In genomic region chr1:153658400-153659174, GRCh38 we compare ENCODE assay signal across 8 cellular contexts. TPM values are rescaled to one million over a fixed set of nuclear protein-coding genes. Genes with fewer than 3 reads are reported as not detected.
DNase-seq lines count a peak whose midpoint lies in the region; ATAC-seq and TF ChIP-seq lines count a peak whose summit lies in the region.

A gene with protein sequence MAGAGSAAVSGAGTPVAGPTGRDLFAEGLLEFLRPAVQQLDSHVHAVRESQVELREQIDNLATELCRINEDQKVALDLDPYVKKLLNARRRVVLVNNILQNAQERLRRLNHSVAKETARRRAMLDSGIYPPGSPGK (plus strand): TSS chr1:153658703. CDS start chr1:153658744, 41 bp downstream.

- peak within 1 kb of the TSS; percentile 76 for H3K4me3 ChIP-seq in GM12865 (ENCODE audit: low read depth, low read length)
- peak within 1 kb of the TSS; percentile 93 for H3K4me3 ChIP-seq in trophoblast cell (ENCODE audit: low read depth, low read length)
- peak within 1 kb of the TSS; percentile 46 to 79 (median 72) for H3K4me3 ChIP-seq in tibial nerve

- H3K18ac ChIP-seq in trophoblast cell (ENCODE audit: low read length) = peak within 1 kb of the TSS; percentile 91

- H2BK12ac ChIP-seq in trophoblast cell (ENCODE audit: low read length) = no peak within 1 kb of the TSS

- peaks cover 3% of the 10 kb centered on the region for H3K79me1 ChIP-seq in trophoblast cell (ENCODE audit: low read length)

- peak within 1 kb of the TSS; percentile 42 for H3K4ac ChIP-seq in trophoblast cell (ENCODE audit: low read depth, low read length)

- TF ChIP-seq EP300 in tibial nerve (IDR thresholded peaks at IDR 0.05) = peak; percentile 90 to 93

- WGBS in trophoblast cell (ENCODE audit: extremely low coverage, insufficient coverage, insufficient read length) = no CpG with 5 or more reads among the region's 53 CpGs
- WGBS in tibial nerve, 2 donors = 3% methylated on average over 45 to 50 of the region's 53 CpGs

- H3K14ac ChIP-seq in trophoblast cell (ENCODE audit: low read length) = peak within 1 kb of the TSS; percentile 63

- peak; percentile 91 for DNase-seq in GM12865 (ENCODE audit: low read depth)
- DNase-seq in NCI-H128 (lab: John Stamatoyannopoulos, UW; ENCODE audit: unreplicated experiment) = peak; percentile 77
- DNase-seq in SW480 (ENCODE audit: low spot score) = peak; percentile 83
- DNase-seq in activated naive CD8-positive, alpha-beta T cell treated with anti-CD3 and anti-CD28 coated beads, Interleukin-2, amount 50 U/mL, for 16 hours (ENCODE audit: low read depth, low spot score) = peak; percentile 81
- DNase-seq in Right ventricle myocardium inferior (ENCODE audit: missing footprints) = peak; percentile 95
- peak; percentile 71 to 82 for DNase-seq in trophoblast cell
- peak; percentile 82 to 88 for DNase-seq in tibial nerve (ENCODE audit: low spot score in 2 of 2)

- H3K79me2 ChIP-seq in trophoblast cell (ENCODE audit: control insufficient read depth, insufficient read depth, low read length, poor library complexity) = peaks cover 3% of the 10 kb centered on the region

- peak within 1 kb of the TSS; percentile 55 for H3K27ac ChIP-seq in trophoblast cell (ENCODE audit: low read depth, low read length)
- peak within 1 kb of the TSS; percentile 90 to 99 (median 92) for H3K27ac ChIP-seq in tibial nerve

- peak within 1 kb of the TSS; percentile 80 for H2AFZ ChIP-seq in trophoblast cell (ENCODE audit: insufficient read depth, low read length, poor library complexity)

- H3K9me3 ChIP-seq in trophoblast cell (ENCODE audit: insufficient read depth, low read depth, low read length) (no peaks in the 10 kb centered on the region), tibial nerve (no peaks in the 10 kb centered on the region)

- H2AK5ac ChIP-seq in trophoblast cell (ENCODE audit: low read length) = no peak within 1 kb of the TSS

- H3K27me3 ChIP-seq in trophoblast cell (ENCODE audit: insufficient read depth, low read length) (no peaks in the 10 kb centered on the region), tibial nerve (no peaks in the 10 kb centered on the region)

- ATAC-seq in HG02678 (IDR thresholded peaks at IDR 0.05; ENCODE audit: unreplicated experiment) = peak; percentile 93
- peak; percentile 99 for ATAC-seq in Right ventricle myocardium inferior

- peak within 1 kb of the TSS; percentile 83 for H4K12ac ChIP-seq in trophoblast cell (ENCODE audit: low read depth, low read length)

- H4K8ac ChIP-seq in trophoblast cell (ENCODE audit: low read depth, low read length) = peak within 1 kb of the TSS; percentile 93

- TF ChIP-seq CTCF in GM12865 (IDR thresholded peaks at IDR 0.05; ENCODE audit: insufficient read depth, low read depth, low read length, missing control alignments) (no peak), tibial nerve (IDR thresholded peaks at IDR 0.05) (peak in 4 of 5 experiments; percentile 18 to 58 (median 25))

- no peak within 1 kb of the TSS for H3K23ac ChIP-seq in trophoblast cell (ENCODE audit: low read length)

- peak within 1 kb of the TSS; percentile 82 for H4K91ac ChIP-seq in trophoblast cell (ENCODE audit: low read depth, low read length)

- peak within 1 kb of the TSS; percentile 91 for H2BK120ac ChIP-seq in trophoblast cell (ENCODE audit: insufficient read depth, low read length, poor library complexity)

- peak within 1 kb of the TSS; percentile 93 for H3K4me2 ChIP-seq in trophoblast cell (ENCODE audit: low read length)

- peak within 1 kb of the TSS; percentile 93 for H3K9ac ChIP-seq in trophoblast cell (ENCODE audit: low read length)

- TF ChIP-seq POLR2A in tibial nerve (IDR thresholded peaks at IDR 0.05) = peak in 1 of 2 donors; percentile 65

- intact Hi-C loops in Right ventricle myocardium inferior (cut with DNase I) = loop anchor here (5.0 to 10.0 kb wide), 2 partner anchors 86 to 144 kb away; no protein-coding TSS in a partner anchor

- peak within 1 kb of the TSS; percentile 86 for H2BK5ac ChIP-seq in trophoblast cell (ENCODE audit: low read depth, low read length, poor library complexity)

- H3K36me3 ChIP-seq in trophoblast cell (ENCODE audit: control insufficient read depth in 1 of 2, insufficient read depth in 2 of 2, low read length in 2 of 2) (peaks cover 18 to 27% of the 10 kb centered on the region in 2 experiments), tibial nerve (peaks cover 0 to 35% (median 6%) of the 10 kb centered on the region in 3 donors)

- H3K4me1 ChIP-seq in trophoblast cell (ENCODE audit: control insufficient read depth in 1 of 2, insufficient read depth in 2 of 2, low read length in 2 of 2) (peaks cover 2 to 3% of the 10 kb centered on the region in 2 experiments), tibial nerve (peaks cover 0 to 17% (median 4%) of the 10 kb centered on the region in 4 donors)

RNA-seq across cellular contexts. Expression of the gene that starts here (rescaled TPM):
- 64.0 TPM for total RNA-seq in Right ventricle myocardium inferior
- 29.2 and 31.4 TPM in 2 replicates for polyA plus RNA-seq in trophoblast cell (2013)
- total RNA-seq in tibial nerve = 10 to 100 TPM; 34.1 to 59.9 (median 43.7) TPM

Comparison
In these comparisons a context has a peak if more than half of its experiments do, and no peak if none do; other contexts are left out.
1. Peak in every context shown above with its lines: DNase-seq, ATAC-seq, H3K4me3 ChIP-seq and H3K27ac ChIP-seq.